Comparison of ENCODE assay signal across 30 cellular contexts in genomic region chr6:152594726-152595125, GRCh38.
"Had no signal": no experiment of that assay in that cellular context is flagged by ENCODE, and none has a peak within 500 bp of the region (broad histone marks: within the 10 kb centered on the region; RNA-seq: fewer than 3 reads in every experiment).

No MANE protein-coding gene starts in this region.

- H3K27ac Mint-ChIP-seq: mesothelial cell of epicardium; naive B cell; nephron; stimulated activated naive B cell treated with anti-CD40 and anti-IgM and Interleukin-4, amounts not matched to agents 10 μg/mL and 1 μg/mL and 100 μg/mL, for 72 hours had no signal

- H3K27me3 ChIP-seq: heart right ventricle, hepatocyte, pancreas, suprapubic skin, tibial artery, vagina had no signal

- H3K36me3 ChIP-seq: heart right ventricle, left ventricle myocardium inferior, pancreas, prostate gland, suprapubic skin, thoracic aorta, tibial artery, vagina had no signal

- H3K4me1 ChIP-seq: pancreas, prostate gland, vagina had no signal

- H3K9me3 Mint-ChIP-seq: nephron, neural crest cell had no signal

- H2AFZ ChIP-seq: hepatocyte had no signal

- H3K4me2 ChIP-seq: hepatocyte had no signal

- H3K4me1 Mint-ChIP-seq: naive B cell; neural crest cell; stimulated activated naive B cell treated with anti-CD40 and anti-IgM and Interleukin-4, amounts not matched to agents 10 μg/mL and 1 μg/mL and 100 μg/mL, for 72 hours had no signal

- H3K36me3 Mint-ChIP-seq: mesothelial cell of epicardium; naive B cell; stimulated activated naive B cell treated with anti-CD40 and anti-IgM and Interleukin-4, amounts not matched to agents 10 μg/mL and 1 μg/mL and 100 μg/mL, for 72 hours had no signal

- H3K27ac ChIP-seq: heart right ventricle, hepatocyte, left ventricle myocardium inferior, pancreas, prostate gland, skin epidermis, suprapubic skin, thoracic aorta, tibial artery had no signal

- DNase-seq: heart right ventricle; kidney glomerular epithelial cell; left cardiac atrium; left ventricle myocardium inferior; mesendoderm; naive B cell; nucleus accumbens; pancreas; posterior cingulate gyrus; retina; right cardiac atrium; stimulated activated CD4-positive, alpha-beta T cell treated with anti-CD3 and anti-CD28 coated beads, Interleukin-12 subunit alpha, Interleukin-12 subunit beta, amount 100 ng/mL, for 4 hours; stimulated activated CD4-positive, alpha-beta T cell treated with anti-CD3 and anti-CD28 coated beads, Interleukin-15, amount 100 ng/mL, for 24 hours; stimulated activated CD4-positive, alpha-beta T cell treated with anti-CD3 and anti-CD28 coated beads, Interleukin-2, amount 100 ng/mL, for 24 hours; stimulated activated CD4-positive, alpha-beta T cell treated with anti-CD3 and anti-CD28 coated beads, Interleukin-4, amount 100 ng/mL, for 1 hour; stimulated activated naive B cell treated with anti-CD40 and anti-IgM and Interleukin-4, amounts not matched to agents 10 μg/mL and 1 μg/mL and 100 μg/mL, for 72 hours; stimulated activated naive CD8-positive, alpha-beta T cell treated with anti-CD3 and anti-CD28 coated beads, Interleukin-15, Interleukin-2, amounts not matched to agents 100 U/mL and 50 U/mL, for 24 hours; tibial artery; trophoblast cell had no signal

- H3K9me3 ChIP-seq: pancreas, prostate gland, suprapubic skin, thoracic aorta, tibial artery, vagina had no signal

- ATAC-seq: heart right ventricle; right cardiac atrium; sciatic nerve; stimulated activated naive B cell treated with anti-CD40 and anti-IgM and Interleukin-4, amounts not matched to agents 10 μg/mL and 1 μg/mL and 100 μg/mL, for 72 hours; stimulated activated naive CD8-positive, alpha-beta T cell treated with anti-CD3 and anti-CD28 coated beads, Interleukin-15, Interleukin-2, amounts not matched to agents 100 U/mL and 50 U/mL, for 24 hours had no signal

- H3K79me2 ChIP-seq: hepatocyte had no signal

- H3K4me3 ChIP-seq: heart right ventricle, hepatocyte, left ventricle myocardium inferior, lung, pancreas, prostate gland, skin epidermis, suprapubic skin, thoracic aorta, tibial artery, vagina had no signal

- H3K4me3 Mint-ChIP-seq: mesothelial cell of epicardium; naive B cell; nephron; neural crest cell; stimulated activated naive B cell treated with anti-CD40 and anti-IgM and Interleukin-4, amounts not matched to agents 10 μg/mL and 1 μg/mL and 100 μg/mL, for 72 hours had no signal
